ENCODE assay signal across 11 cellular contexts in genomic region chr10:126902157-126902556, GRCh38. TPM values are rescaled to one million over a fixed set of nuclear protein-coding genes. Genes with fewer than 3 reads are reported as not detected.
A peak's percentile ranks its signal among the peaks of the same experiment; 100 is the strongest.
DNase-seq lines count a peak whose midpoint lies in the region; ATAC-seq and TF ChIP-seq lines count a peak whose summit lies in the region.
"Had no signal": no experiment of that assay in that cellular context is flagged by ENCODE, and none has a peak within 500 bp of the region (broad histone marks: within the 10 kb centered on the region; RNA-seq: fewer than 3 reads in every experiment).

No MANE protein-coding gene starts in this region.

- no peak overlapping the region for H2BK5ac ChIP-seq in IMR-90 (ENCODE audit: low read depth, low read length, poor library complexity, severe bottlenecking)
- H2BK5ac ChIP-seq in mesenchymal stem cell (ENCODE audit: low read depth, low read length, poor library complexity, severe bottlenecking): no peak overlapping the region

- H3K4me1 ChIP-seq in IMR-90 (ENCODE audit: control insufficient read depth, insufficient read depth, low read length) (peaks cover 13% of the 10 kb centered on the region), breast epithelium (peaks cover 0 to 7% of the 10 kb centered on the region in 2 donors), mesenchymal stem cell (ENCODE audit: control insufficient read depth, insufficient read depth, low read depth, low read length) (peaks cover 24% of the 10 kb centered on the region)

- H2BK120ac ChIP-seq in IMR-90 (ENCODE audit: low read depth, low read length) (no peak overlapping the region), mesenchymal stem cell (ENCODE audit: low read depth, low read length) (no peak overlapping the region)

- in situ Hi-C loops in IMR-90 (cut with MboI; ENCODE audit: low sequenced_read_pairs): no loop called here

- no TSS peak for BruUV-seq in IMR-90 (replicated peaks; lab: Mats Ljungman, UMichigan)

- H2BK15ac ChIP-seq in IMR-90 (ENCODE audit: low read depth, low read length) (no peak overlapping the region), mesenchymal stem cell (ENCODE audit: low read depth, poor library complexity, severe bottlenecking) (no peak overlapping the region)

- no peak overlapping the region for H2BK20ac ChIP-seq in IMR-90 (ENCODE audit: low read depth, low read length)

- 44% methylated on average over 1 of the region's 3 CpGs; no CpG with 5 or more reads in 1 of the 2 experiments for WGBS in IMR-90 (ENCODE audit: extremely low coverage in 2 of 2, insufficient read length in 1 of 2), 2 experiments
- WGBS in mesenchymal stem cell: 55% methylated on average over 3 of the region's 3 CpGs

- no peak overlapping the region for H3K4me2 ChIP-seq in IMR-90 (ENCODE audit: low read depth, low read length)
- no peak overlapping the region for H3K4me2 ChIP-seq in mesenchymal stem cell (ENCODE audit: low read length, poor library complexity, severe bottlenecking)

- DNase-seq in Ammon's horn (ENCODE audit: low spot score) (peak; percentile 10), IMR-90 (peak; percentile 69), breast epithelium (ENCODE audit: low spot score in 2 of 2) (peak; percentile 64 to 69), mesenchymal stem cell (peak; percentile 82), posterior cingulate gyrus (no peak), NCI-H774 (lab: John Stamatoyannopoulos, UW) (no peak), retina (no peak)
- no peak for DNase-seq in activated T-cell treated with anti-CD3 and anti-CD28 coated beads, Interleukin-2, amount 50 U/mL, for 48 hours
- DNase-seq: KG1; NCI-H748 treated with DMSO at 0.1 percent for 48 hours; stimulated activated naive CD4-positive, alpha-beta T cell had no signal

- H3K9ac ChIP-seq in IMR-90 (ENCODE audit: low read depth, low read length) (no peak overlapping the region), mesenchymal stem cell (ENCODE audit: low read length) (no peak overlapping the region)

- peak overlapping the region; percentile 43 for H2AK9ac ChIP-seq in IMR-90 (replicated peaks; ENCODE audit: low read depth, low read length, poor library complexity)

- no peak overlapping the region for H3K14ac ChIP-seq in IMR-90 (replicated peaks; ENCODE audit: low read depth, low read length)
- no peak overlapping the region for H3K14ac ChIP-seq in mesenchymal stem cell (ENCODE audit: low read length in 2 of 2)

- H3K4ac ChIP-seq in IMR-90 (ENCODE audit: low read depth, low read length): no peak overlapping the region
- no peak overlapping the region for H3K4ac ChIP-seq in mesenchymal stem cell (ENCODE audit: low read depth in 1 of 2, low read length in 2 of 2)

- ATAC-seq in IMR-90 (ENCODE audit: low read depth): no peak; the same call in 1 of the 2 replicates

- H3K27me3 ChIP-seq in IMR-90 (ENCODE audit: control insufficient read depth, insufficient read depth, low read length) (no peaks in the 10 kb centered on the region), breast epithelium (no peaks in the 10 kb centered on the region), mesenchymal stem cell (ENCODE audit: control insufficient read depth in 1 of 2, insufficient read depth in 1 of 2, low read length in 2 of 2) (no peaks in the 10 kb centered on the region)

- no peak overlapping the region for H2BK12ac ChIP-seq in mesenchymal stem cell (ENCODE audit: low read length in 2 of 2)

- H3K18ac ChIP-seq in IMR-90 (ENCODE audit: low read depth, low read length) (no peak overlapping the region), mesenchymal stem cell (ENCODE audit: low read depth in 1 of 2, low read length in 2 of 2) (no peak overlapping the region)

- CTCF ChIA-PET in IMR-90 (lab: Yijun Ruan, JAX): no interaction called here

- peaks cover 10% of the 10 kb centered on the region for H3K9me3 ChIP-seq in IMR-90 (ENCODE audit: control insufficient read depth, insufficient read depth, low read length)
- peaks cover 8 to 13% of the 10 kb centered on the region in 2 donors for H3K9me3 ChIP-seq in breast epithelium
- H3K9me3 ChIP-seq in mesenchymal stem cell (ENCODE audit: control insufficient read depth, low read length): peaks cover 14% of the 10 kb centered on the region

- H3K56ac ChIP-seq in IMR-90 (ENCODE audit: extremely low read depth, insufficient read depth, low read length): no peak overlapping the region

- H3K9me1 ChIP-seq in IMR-90 (ENCODE audit: insufficient read depth, low read length): peaks cover 16% of the 10 kb centered on the region

- H2AFZ ChIP-seq in IMR-90 (replicated peaks; ENCODE audit: low read length, poor library complexity) (no peak overlapping the region), mesenchymal stem cell (ENCODE audit: low read depth, low read length) (no peak overlapping the region)

- H4K5ac ChIP-seq in IMR-90 (ENCODE audit: low read depth, low read length): no peak overlapping the region

- TF ChIP-seq POLR2A in IMR-90 (IDR thresholded peaks at IDR 0.05; ENCODE audit: low read depth, low read length) (no peak), breast epithelium (IDR thresholded peaks at IDR 0.05) (no peak)

- H3K79me1 ChIP-seq in IMR-90 (ENCODE audit: low read depth in 1 of 2, low read length in 2 of 2) (peaks cover 12 to 21% of the 10 kb centered on the region in 2 experiments; a peak in 3 of 4 replicates), mesenchymal stem cell (replicated peaks; ENCODE audit: low read length, poor library complexity, severe bottlenecking) (peaks cover 1% of the 10 kb centered on the region)

- H4K91ac ChIP-seq in IMR-90 (ENCODE audit: insufficient read depth, low read depth, low read length) (no peak overlapping the region), mesenchymal stem cell (ENCODE audit: low read length) (no peak overlapping the region)

- no peak overlapping the region for H3K27ac ChIP-seq in IMR-90 (ENCODE audit: insufficient read depth, low read length)
- H3K27ac ChIP-seq in breast epithelium: peak overlapping the region in 1 of 2 donors; percentile 8
- no peak overlapping the region for H3K27ac ChIP-seq in mesenchymal stem cell (ENCODE audit: low read length, poor library complexity, severe bottlenecking)

- H4K8ac ChIP-seq in IMR-90 (ENCODE audit: low read depth in 2 of 2, low read length in 2 of 2) (no peak overlapping the region), mesenchymal stem cell (ENCODE audit: low read length) (no peak overlapping the region)

- H3K23ac ChIP-seq in IMR-90 (ENCODE audit: low read depth, low read length) (no peak overlapping the region), mesenchymal stem cell (ENCODE audit: low read length in 2 of 2) (no peak overlapping the region)

- dilution Hi-C loops in IMR-90 (cut with HindIII; ENCODE audit: low sequenced_read_pairs, unreplicated experiment): no loop called here

- H2AK5ac ChIP-seq in IMR-90 (ENCODE audit: low read depth, low read length) (no peak overlapping the region), mesenchymal stem cell (ENCODE audit: low read length, severe bottlenecking) (no peak overlapping the region)

- POLR2A ChIA-PET in IMR-90 (lab: Charles Lee; ENCODE audit: unreplicated experiment): no interaction called here

- TF ChIP-seq CTCF in IMR-90 (conservative IDR thresholded peaks at IDR 0.05; ENCODE audit: low read depth, low read length) (peak; percentile 33), breast epithelium (IDR thresholded peaks at IDR 0.05) (no peak)

- intact Hi-C loops in IMR-90 (cut with micrococcal nuclease) (loop anchor here (10.0 kb wide), 1 partner anchor 503 kb away; no protein-coding TSS in a partner anchor), breast epithelium (cut with DNase I; ENCODE audit: low total_unique reads) (no loop called here), posterior cingulate gyrus (cut with DNase I) (no loop called here)

- H3K4me3 ChIP-seq in IMR-90 (ENCODE audit: insufficient read depth, low read depth, low read length) (no peak overlapping the region), breast epithelium (no peak overlapping the region), mesenchymal stem cell (ENCODE audit: insufficient read depth in 1 of 2, low read depth in 1 of 2, low read length in 2 of 2) (no peak overlapping the region)

- TF ChIP-seq RAD21 in IMR-90 (IDR thresholded peaks at IDR 0.05; ENCODE audit: low read length): peak; percentile 36

- peaks cover 14% of the 10 kb centered on the region for H4K20me1 ChIP-seq in IMR-90 (ENCODE audit: insufficient read depth, low read length)

- H3K36me3 ChIP-seq in IMR-90 (ENCODE audit: control insufficient read depth, insufficient read depth, low read length): no peaks in the 10 kb centered on the region
- H3K36me3 ChIP-seq in breast epithelium: no peaks in the 10 kb centered on the region
- peaks cover 1 to 2% of the 10 kb centered on the region in 2 experiments for H3K36me3 ChIP-seq in mesenchymal stem cell (ENCODE audit: control insufficient read depth in 1 of 2, insufficient read depth in 2 of 2, low read depth in 1 of 2, low read length in 2 of 2)

TF ChIP-seq in IMR-90, 13 proteins besides CTCF, POLR2A, EP300 and RAD21:
- TF ChIP-seq USF2 (IDR thresholded peaks at IDR 0.05; ENCODE audit: low read depth, low read length) (no peak), RCOR1 (IDR thresholded peaks at IDR 0.05; ENCODE audit: insufficient replicate concordance, low read length) (no peak), RFX5 (IDR thresholded peaks at IDR 0.05; ENCODE audit: low read depth, low read length) (no peak), CEBPB (IDR thresholded peaks at IDR 0.05; ENCODE audit: low read depth, low read length) (peak; percentile 49; the same call in 1 of the 2 replicates), FOS (IDR thresholded peaks at IDR 0.05; ENCODE audit: low read depth, low read length) (no peak)

RNA-seq across cellular contexts. Expression of gene DOCK1, which starts 3.1 kb away (rescaled TPM):
- total RNA-seq in IMR-90 (2012; rRNA removed): 71.0 and 79.2 TPM in 2 replicates
- 22.2 and 28.2 TPM in 2 replicates for polyA plus RNA-seq in IMR-90 (2012; rRNA removed)
- polyA plus RNA-seq in IMR-90 (2012; cell fraction: cytosol; rRNA removed): 13.5 and 13.6 TPM in 2 replicates
- polyA plus RNA-seq in IMR-90 (2012; cell fraction: nucleus; rRNA removed; ENCODE audit: low replicate concordance): 13.5 and 24.1 TPM in 2 replicates
- 100 to 1,000 TPM in 1 of 3 donors, 10 to 100 TPM in 2; 50.4 to 101 (median 69.2) TPM for total RNA-seq in breast epithelium
- 38.9 TPM for polyA plus RNA-seq in mesenchymal stem cell (2013, experiment 1 of 2)
- 38.5 TPM for polyA plus RNA-seq in mesenchymal stem cell (2013, experiment 2 of 2)

Comparison
In these comparisons a context has a peak if more than half of its experiments do, and no peak if none do; other contexts are left out.
1. DNase-seq: peak in Ammon's horn (single experiment), IMR-90 (single experiment), breast epithelium (2 of 2) and mesenchymal stem cell (single experiment); none in posterior cingulate gyrus (0 of 10), NCI-H774 (single experiment), retina (single experiment) and activated T-cell treated with anti-CD3 and anti-CD28 coated beads, Interleukin-2, amount 50 U/mL, for 48 hours (0 of 2).